ENCODE assay signal across 8 cellular contexts in genomic region chr22:31081963-31082605, GRCh38. TPM values are rescaled to one million over a fixed set of nuclear protein-coding genes. Genes with fewer than 3 reads are reported as not detected.
DNase-seq lines count a peak whose midpoint lies in the region; ATAC-seq, FAIRE-seq and TF ChIP-seq lines count a peak whose summit lies in the region.

No MANE protein-coding gene starts in this region.

- DNase-seq in stimulated activated CD4-positive, alpha-beta T cell treated with anti-CD3 and anti-CD28 coated beads, Interleukin-1b, Interleukin-23, amount 100 ng/mL, for 48 hours = peak; percentile 27
- DNase-seq in stimulated activated CD4-positive, alpha-beta T cell treated with anti-CD3 and anti-CD28 coated beads, Interleukin-12 subunit alpha, Interleukin-12 subunit beta, amount 100 ng/mL, for 4 hours = no peak
- peak in 3 of 7 donors; percentile 11 to 54 (median 18) for DNase-seq in adrenal gland
- no peak for DNase-seq in right lobe of liver
- DNase-seq in upper lobe of right lung = no peak
- no peak for DNase-seq in GOT3 (lab: John Stamatoyannopoulos, UW)
- no peak for DNase-seq in D721Med (ENCODE audit: insufficient read length, low spot score)

- WGBS in adrenal gland, 4 donors = 47 to 65% (median 57%) methylated on average over 6 of the region's 6 CpGs
- 73% methylated on average over 3 of the region's 6 CpGs for WGBS in right lobe of liver (ENCODE audit: insufficient coverage, low coverage, low lambda C conversion rate, missing lambda C conversion rate)

- peak overlapping the region in 2 of 4 donors; percentile 35 to 69 for H3K4me3 ChIP-seq in adrenal gland
- H3K4me3 ChIP-seq in right lobe of liver = peak overlapping the region; percentile 57 to 65 (median 58)
- H3K4me3 ChIP-seq in upper lobe of right lung = peak overlapping the region; percentile 91

- intact Hi-C loops in adrenal gland (cut with DNase I) (no loop called here), right lobe of liver (cut with DNase I) (no loop called here), upper lobe of right lung (cut with DNase I) (loop anchor here (5.0 kb wide), 2 partner anchors 115 to 135 kb away; partner anchors contain the start of genes MORC2 and TUG1)

- H3K4me1 ChIP-seq in adrenal gland (replicated peaks in 1 of 2) = peaks cover 0 to 33% of the 10 kb centered on the region in 2 donors
- H3K4me1 ChIP-seq in right lobe of liver = peaks cover 0 to 6% (median 0%) of the 10 kb centered on the region in 4 donors
- peaks cover 44% of the 10 kb centered on the region for H3K4me1 ChIP-seq in upper lobe of right lung

- no peak for TF ChIP-seq CTCF in adrenal gland (IDR thresholded peaks at IDR 0.05)
- no peak for TF ChIP-seq CTCF in right lobe of liver (IDR thresholded peaks at IDR 0.05)
- TF ChIP-seq CTCF in upper lobe of right lung (IDR thresholded peaks at IDR 0.05) = no peak
- no peak for TF ChIP-seq CTCF in D721Med (IDR thresholded peaks at IDR 0.05; ENCODE audit: insufficient read depth, missing control alignments)

- ATAC-seq in right lobe of liver (no peak), upper lobe of right lung (no peak), HG02571 (IDR thresholded peaks at IDR 0.05; ENCODE audit: unreplicated experiment) (no peak)

- FAIRE-seq in D721Med (lab: Jason Lieb, UNC) = no peak

- H3K27ac ChIP-seq in adrenal gland (peak overlapping the region in 4 of 5 donors; percentile 35 to 90 (median 68)), right lobe of liver (peak overlapping the region; percentile 70 to 87 (median 73)), upper lobe of right lung (peak overlapping the region; percentile 84)

- H3K9me3 ChIP-seq in adrenal gland (replicated peaks in 1 of 3) = no peaks in the 10 kb centered on the region
- H3K9me3 ChIP-seq in right lobe of liver = no peaks in the 10 kb centered on the region
- H3K9me3 ChIP-seq in upper lobe of right lung = no peaks in the 10 kb centered on the region

- H3K27me3 ChIP-seq in adrenal gland (no peaks in the 10 kb centered on the region), right lobe of liver (no peaks in the 10 kb centered on the region), upper lobe of right lung (no peaks in the 10 kb centered on the region)

- H3K36me3 ChIP-seq in adrenal gland (replicated peaks in 1 of 2) (no peaks in the 10 kb centered on the region), right lobe of liver (no peaks in the 10 kb centered on the region), upper lobe of right lung (no peaks in the 10 kb centered on the region)

- TF ChIP-seq POLR2A in adrenal gland (IDR thresholded peaks at IDR 0.05) (no peak), right lobe of liver (IDR thresholded peaks at IDR 0.05) (no peak)

RNA-seq across cellular contexts. Expression of gene SMTN, which starts 1.0 kb away (rescaled TPM):
- total RNA-seq in adrenal gland = 100 to 1,000 TPM in 4 of 8 donors, 10 to 100 TPM in 4; 22.7 to 115 (median 101) TPM
- polyA plus RNA-seq in adrenal gland = 100 to 1,000 TPM in 1 of 3 donors, 10 to 100 TPM in 1, 1 to 10 TPM in 1; 4.6 to 155 (median 58.6) TPM
- 10 to 100 TPM; 16.9 to 54.1 (median 24.3) TPM for total RNA-seq in right lobe of liver
- 71.6 TPM for total RNA-seq in upper lobe of right lung

RNA-seq across cellular contexts. Expression of gene SELENOM, which starts 25.3 kb away (rescaled TPM):
- total RNA-seq in adrenal gland (100 to 1,000 TPM in 6 of 8 donors, 10 to 100 TPM in 2; 73.4 to 546 (median 161) TPM), right lobe of liver (10 to 100 TPM in 3 of 6 experiments, 1 to 10 TPM in 3; 4.7 to 52.0 (median 9.4) TPM), upper lobe of right lung (89.0 TPM)
- 100 to 1,000 TPM in 2 of 3 donors, 10 to 100 TPM in 1; 22.9 to 208 (median 134) TPM for polyA plus RNA-seq in adrenal gland

RNA-seq across cellular contexts. Expression of gene INPP5J, which starts 40.7 kb away (rescaled TPM):
- total RNA-seq in adrenal gland (1 to 10 TPM in 7 of 8 donors, under 1 TPM in 1; 0.48 to 8.1 (median 2.5) TPM), right lobe of liver (under 1 TPM in 4 of 6 experiments, not detected in 2; 0.12 to 0.49 (median 0.26) TPM), upper lobe of right lung (4.5 TPM)
- polyA plus RNA-seq in adrenal gland = 1 to 10 TPM in 2 of 3 donors, under 1 TPM in 1; 0.48 to 5.8 (median 2.1) TPM

RNA-seq across cellular contexts. Expression of gene PLA2G3, which starts 58.2 kb away (rescaled TPM):
- total RNA-seq in adrenal gland (not detected), right lobe of liver (not detected), upper lobe of right lung (6.9 TPM)
- under 1 TPM in 1 of 3 donors, not detected in 2; 0.09 TPM for polyA plus RNA-seq in adrenal gland
